Comparison of ENCODE assay signal across 17 cellular contexts in the genomic region with DNA sequence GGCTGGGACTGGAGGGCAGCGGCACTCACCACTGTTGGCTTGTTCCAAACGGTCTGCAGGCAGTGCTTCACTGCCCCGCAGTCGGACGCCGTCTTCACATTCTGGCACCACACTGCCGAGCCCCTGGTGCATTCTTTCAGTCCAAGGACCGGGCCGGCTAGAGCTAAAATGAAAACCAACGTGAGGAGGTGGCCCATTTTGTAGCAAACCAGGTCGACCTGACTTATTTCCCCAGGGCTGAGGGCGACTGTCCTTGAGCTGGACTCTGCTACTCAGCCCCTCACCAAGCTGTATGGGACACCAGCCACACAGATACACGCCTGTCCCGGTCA.
"Had no signal": no experiment of that assay in that cellular context is flagged by ENCODE, and none has a peak within 500 bp of the region (broad histone marks: within the 10 kb centered on the region; RNA-seq: fewer than 3 reads in every experiment).

No MANE protein-coding gene starts in this region.

- H3K27me3 Mint-ChIP-seq: activated CD4-positive, alpha-beta T cell treated with anti-CD3 and anti-CD28 coated beads, Interleukin-2, amount 10 ng/mL, durations not matched to agents 24 days and 14 days; activated naive CD8-positive, alpha-beta T cell treated with anti-CD3 and anti-CD28 coated beads for 36 hours had no signal

- DNase-seq: activated CD4-positive, alpha-beta T cell treated with anti-CD3 and anti-CD28 coated beads, Interleukin-2, amount 10 ng/mL, durations not matched to agents 24 days and 14 days; activated CD4-positive, CD25-positive, alpha-beta regulatory T cell; activated CD8-positive, alpha-beta memory T cell treated with anti-CD3 and anti-CD28 coated beads, Interleukin-2, amount 50 U/mL, for 48 hours; activated gamma-delta T cell treated with Interleukin-2 at 50 U/mL for 16 hours; activated naive CD8-positive, alpha-beta T cell treated with anti-CD3 and anti-CD28 coated beads for 36 hours; anterior cingulate cortex; esophagus squamous epithelium; hippocampal formation; mesendoderm; nephron progenitor cell; right lobe of liver; stomach; SW 1271; thyroid gland had no signal

- H3K9me3 Mint-ChIP-seq: activated CD4-positive, alpha-beta T cell treated with anti-CD3 and anti-CD28 coated beads, Interleukin-2, amount 10 ng/mL, durations not matched to agents 24 days and 14 days; nephron progenitor cell; T-helper 2 cell treated with Interferon-gamma antibody and Interleukin-4, amounts not matched to agents 5 μg/mL and 100 μg/mL, for 36 hours had no signal

- H3K27ac Mint-ChIP-seq: activated CD4-positive, alpha-beta T cell treated with anti-CD3 and anti-CD28 coated beads, Interleukin-2, amount 10 ng/mL, durations not matched to agents 24 days and 14 days; activated naive CD8-positive, alpha-beta T cell treated with anti-CD3 and anti-CD28 coated beads for 36 hours; nephron progenitor cell; T-helper 2 cell treated with Interferon-gamma antibody and Interleukin-4, amounts not matched to agents 5 μg/mL and 100 μg/mL, for 36 hours had no signal

- H3K27ac ChIP-seq: thyroid gland, vagina had no signal

- H3K4me3 Mint-ChIP-seq: activated CD4-positive, alpha-beta T cell treated with anti-CD3 and anti-CD28 coated beads, Interleukin-2, amount 10 ng/mL, durations not matched to agents 24 days and 14 days; activated naive CD8-positive, alpha-beta T cell treated with anti-CD3 and anti-CD28 coated beads for 36 hours; nephron progenitor cell; T-helper 2 cell treated with Interferon-gamma antibody and Interleukin-4, amounts not matched to agents 5 μg/mL and 100 μg/mL, for 36 hours had no signal

- FAIRE-seq: keratinocyte had no signal
